ENCODE assay signal across 8 cellular contexts in genomic region chr15:77633134-77633912, GRCh38. TPM values are rescaled to one million over a fixed set of nuclear protein-coding genes. Genes with fewer than 3 reads are reported as not detected.
DNase-seq lines count a peak whose midpoint lies in the region; ATAC-seq lines count a peak whose summit lies in the region.

No MANE protein-coding gene starts in this region.

- H3K9me3 Mint-ChIP-seq in activated CD4-positive, alpha-beta memory T cell treated with anti-CD3 and anti-CD28 coated beads, Interleukin-2, amount 10 ng/mL, durations not matched to agents 7 days and 5 days: no peaks in the 10 kb centered on the region

- H3K4me1 Mint-ChIP-seq in activated CD4-positive, alpha-beta memory T cell treated with anti-CD3 and anti-CD28 coated beads, Interleukin-2, amount 10 ng/mL, durations not matched to agents 7 days and 5 days: peaks cover 9% of the 10 kb centered on the region

- no peaks in the 10 kb centered on the region for H3K36me3 Mint-ChIP-seq in activated CD4-positive, alpha-beta memory T cell treated with anti-CD3 and anti-CD28 coated beads, Interleukin-2, amount 10 ng/mL, durations not matched to agents 7 days and 5 days (ENCODE audit: low read depth)

- peak; percentile 71 for ATAC-seq in HG03095 (IDR thresholded peaks at IDR 0.05; ENCODE audit: unreplicated experiment)

- no peak overlapping the region for H3K27ac Mint-ChIP-seq in activated CD4-positive, alpha-beta memory T cell treated with anti-CD3 and anti-CD28 coated beads, Interleukin-2, amount 10 ng/mL, durations not matched to agents 7 days and 5 days

- POLR2A ChIA-PET in activated CD4-positive, alpha-beta memory T cell treated with anti-CD3 and anti-CD28 coated beads, Interleukin-2, amount 10 ng/mL, durations not matched to agents 7 days and 5 days (lab: Charles Lee): no interaction called here

- CTCF ChIA-PET in activated CD4-positive, alpha-beta memory T cell treated with anti-CD3 and anti-CD28 coated beads, Interleukin-2, amount 10 ng/mL, durations not matched to agents 7 days and 5 days (lab: Charles Lee): interaction anchor here (1.0 to 2.3 kb wide), 5 partner anchors 10 to 188 kb away, joined by 3 to 20 read pairs (median 4); no protein-coding TSS in a partner anchor

- peaks cover 57% of the 10 kb centered on the region for H3K27me3 Mint-ChIP-seq in activated CD4-positive, alpha-beta memory T cell treated with anti-CD3 and anti-CD28 coated beads, Interleukin-2, amount 10 ng/mL, durations not matched to agents 7 days and 5 days

- DNase-seq in NCI-H2029 (lab: John Stamatoyannopoulos, UW) (peak; percentile 26), NCI-H2029 treated with DMSO at 0.1 percent for 48 hours (lab: John Stamatoyannopoulos, UW) (no peak), NCI-H524 treated with DMSO at 0.1 percent for 48 hours (lab: John Stamatoyannopoulos, UW) (peak; percentile 11), lung microvascular endothelial cell (ENCODE audit: low read depth in 2 of 2) (peak; percentile 81 to 90)
- DNase-seq in activated CD4-positive, alpha-beta memory T cell treated with anti-CD3 and anti-CD28 coated beads, Interleukin-2, amount 10 ng/mL, durations not matched to agents 7 days and 5 days: peak; percentile 67
- DNase-seq in effector CD4-positive, alpha-beta T cell: peak; percentile 19
- DNase-seq in stimulated activated CD4-positive, alpha-beta T cell treated with anti-CD3 and anti-CD28 coated beads, TNF-alpha, amount 100 ng/mL, for 24 hours (ENCODE audit: low read depth in 3 of 3): peak; percentile 24 to 72 (median 36)

- no peak overlapping the region for H3K4me3 Mint-ChIP-seq in activated CD4-positive, alpha-beta memory T cell treated with anti-CD3 and anti-CD28 coated beads, Interleukin-2, amount 10 ng/mL, durations not matched to agents 7 days and 5 days

RNA-seq across cellular contexts. Expression of gene LINGO1, which starts 0.6 kb away (rescaled TPM):
- total RNA-seq in activated CD4-positive, alpha-beta memory T cell treated with anti-CD3 and anti-CD28 coated beads, Interleukin-2, amount 10 ng/mL, durations not matched to agents 7 days and 5 days: not detected
- total RNA-seq in lung microvascular endothelial cell: under 0.01 and 0.22 TPM in 2 replicates
